8 cellular contexts compared by ENCODE assay signal in genomic region chr18:56638232-56639093, GRCh38. TPM values are rescaled to one million over a fixed set of nuclear protein-coding genes. Genes with fewer than 3 reads are reported as not detected.
A peak's percentile ranks its signal among the peaks of the same experiment; 100 is the strongest.
DNase-seq lines count a peak whose midpoint lies in the region; ATAC-seq and TF ChIP-seq lines count a peak whose summit lies in the region.

TXNL1 (minus strand) TSS chr18:56638592; CDS start chr18:56638440, 152 bp downstream.

- ATAC-seq in GM19043 (IDR thresholded peaks at IDR 0.05; ENCODE audit: low read depth, unreplicated experiment), result peak; percentile 94
- peak; percentile 92 for ATAC-seq in HG03378 (IDR thresholded peaks at IDR 0.05; ENCODE audit: unreplicated experiment)

- no peak for TF ChIP-seq CTCF in AG09319 (IDR thresholded peaks at IDR 0.05; ENCODE audit: low read depth, low read length)

- DNase-seq in AG09319 (ENCODE audit: extremely low read depth, low read depth), result peak; percentile 97
- peak; percentile 97 for DNase-seq in NCI-H460 (ENCODE audit: extremely low read depth, low read depth)
- DNase-seq in activated CD4-positive, CD25-positive, alpha-beta regulatory T cell treated with anti-CD3 and anti-CD28 coated beads, Interleukin-2, amount 50 U/mL, for 72 hours, result peak; percentile 98
- peak; percentile 74 to 87 for DNase-seq in cerebellar nuclear complex (lab: John Stamatoyannopoulos, UW)
- peak; percentile 99 for DNase-seq in islet precursor cell
- DNase-seq in stimulated activated CD4-positive, alpha-beta T cell treated with anti-CD3 and anti-CD28 coated beads, Interleukin-12 subunit alpha, Interleukin-12 subunit beta, amount 100 ng/mL, for 48 hours (ENCODE audit: low read depth in 2 of 3, low spot score in 1 of 3), result peak; percentile 98 to 99 (median 99)

RNA-seq across cellular contexts. Expression of gene TXNL1, which starts in this region (rescaled TPM):
- 73.2 and 75.8 TPM in 2 replicates for total RNA-seq in NCI-H460 (2014; rRNA removed; shearing (Covaris generic))
- polyA plus RNA-seq in NCI-H460 (2014; cell fraction: nucleus; rRNA removed), result 46.6 and 53.5 TPM in 2 replicates

Comparison
In these comparisons a context has a peak if more than half of its experiments do, and no peak if none do; other contexts are left out.
1. Peak in every context shown above with its lines: DNase-seq and ATAC-seq.